ENCODE assay signal across 15 cellular contexts in genomic region chr1:119160851-119161250, GRCh38. TPM values are rescaled to one million over a fixed set of nuclear protein-coding genes. Genes with fewer than 3 reads are reported as not detected.
DNase-seq lines count a peak whose midpoint lies in the region; ATAC-seq and TF ChIP-seq lines count a peak whose summit lies in the region.
"Had no signal": no experiment of that assay in that cellular context is flagged by ENCODE, and none has a peak within 500 bp of the region (broad histone marks: within the 10 kb centered on the region; RNA-seq: fewer than 3 reads in every experiment).

No MANE protein-coding gene starts in this region.

- TF ChIP-seq CTCF in AG10803 (conservative IDR thresholded peaks at IDR 0.05; ENCODE audit: low read length) (no peak), osteoblast (IDR thresholded peaks at IDR 0.05; ENCODE audit: extremely low read depth, low read depth, low read length) (no peak), PC-9 (conservative IDR thresholded peaks at IDR 0.05) (no peak)

- POLR2A ChIA-PET in PC-9 (lab: Charles Lee; ENCODE audit: unreplicated experiment): no interaction called here

- H3K4me1 Mint-ChIP-seq in stimulated activated memory B cell treated with anti-CD40 and anti-IgM and Interleukin-4, amounts not matched to agents 10 μg/mL and 1 μg/mL and 100 μg/mL, for 72 hours: peaks cover 8% of the 10 kb centered on the region

- H3K4me1 ChIP-seq in osteoblast (ENCODE audit: insufficient read depth, low read length): peaks cover 16% of the 10 kb centered on the region
- no peaks in the 10 kb centered on the region for H3K4me1 ChIP-seq in PC-9 (replicated peaks; ENCODE audit: insufficient read depth)
- H3K4me1 ChIP-seq: transverse colon had no signal

- no peak for ATAC-seq in stimulated activated memory B cell treated with anti-CD40 and anti-IgM and Interleukin-4, amounts not matched to agents 10 μg/mL and 1 μg/mL and 100 μg/mL, for 72 hours

- BruUV-seq in PC-9 (replicated peaks; lab: Mats Ljungman, UMichigan): no TSS peak

- H3K9me3 ChIP-seq in osteoblast (ENCODE audit: low read depth, low read length) (no peaks in the 10 kb centered on the region), PC-9 (ENCODE audit: insufficient read depth, low read depth) (no peaks in the 10 kb centered on the region)
- H3K9me3 ChIP-seq: SK-N-SH, transverse colon had no signal

- H3K27ac ChIP-seq in osteoblast (ENCODE audit: low read depth, low read length): peak overlapping the region; percentile 46
- no peak overlapping the region for H3K27ac ChIP-seq in PC-9
- H3K27ac ChIP-seq: BLaER1 treated with 17β-estradiol and CSF1 and Interleukin-3, amounts not matched to agents 10 nM and 100 nM had no signal

- no peaks in the 10 kb centered on the region for H3K27me3 Mint-ChIP-seq in stimulated activated memory B cell treated with anti-CD40 and anti-IgM and Interleukin-4, amounts not matched to agents 10 μg/mL and 1 μg/mL and 100 μg/mL, for 72 hours

- H3F3A ChIP-seq in PC-9 (ENCODE audit: insufficient read depth, low read depth): no peaks in the 10 kb centered on the region

- H3K79me2 ChIP-seq in osteoblast (ENCODE audit: insufficient read depth, low read length): no peaks in the 10 kb centered on the region
- no peaks in the 10 kb centered on the region for H3K79me2 ChIP-seq in PC-9 (ENCODE audit: low read depth)

- H2AFZ ChIP-seq in osteoblast (ENCODE audit: low read length) (no peak overlapping the region), PC-9 (no peak overlapping the region)

- no peak overlapping the region for H3K4me3 ChIP-seq in AG10803 (ENCODE audit: low read length)
- H3K4me3 ChIP-seq in osteoblast (ENCODE audit: insufficient read depth, low read length): no peak overlapping the region
- no peak overlapping the region for H3K4me3 ChIP-seq in PC-9
- H3K4me3 ChIP-seq: BLaER1 treated with 17β-estradiol and CSF1 and Interleukin-3, amounts not matched to agents 10 nM and 100 nM; transverse colon had no signal

- H3K9me2 ChIP-seq in PC-9 (ENCODE audit: insufficient read depth): no peaks in the 10 kb centered on the region
- H3K9me2 ChIP-seq: SK-N-SH had no signal

- H3K27me3 ChIP-seq in osteoblast (ENCODE audit: insufficient read depth, low read length) (no peaks in the 10 kb centered on the region), PC-9 (ENCODE audit: insufficient read depth, low read depth) (no peaks in the 10 kb centered on the region)
- H3K27me3 ChIP-seq: BLaER1 treated with 17β-estradiol and CSF1 and Interleukin-3, amounts not matched to agents 10 nM and 100 nM; transverse colon had no signal

- CTCF ChIA-PET in PC-9 (lab: Charles Lee): no interaction called here

- H3K4me2 ChIP-seq in osteoblast (ENCODE audit: insufficient read depth, low read length) (peak overlapping the region; percentile 27), PC-9 (no peak overlapping the region)
- H3K4me2 ChIP-seq: BLaER1 treated with 17β-estradiol and CSF1 and Interleukin-3, amounts not matched to agents 10 nM and 100 nM; SK-N-SH had no signal

- no peaks in the 10 kb centered on the region for H3K36me3 ChIP-seq in osteoblast (ENCODE audit: insufficient read depth, low read length)
- peaks cover 26% of the 10 kb centered on the region for H3K36me3 ChIP-seq in PC-9 (ENCODE audit: low read depth)

- H3K27ac Mint-ChIP-seq in stimulated activated memory B cell treated with anti-CD40 and anti-IgM and Interleukin-4, amounts not matched to agents 10 μg/mL and 1 μg/mL and 100 μg/mL, for 72 hours: no peak overlapping the region

- H3K9me3 Mint-ChIP-seq in stimulated activated memory B cell treated with anti-CD40 and anti-IgM and Interleukin-4, amounts not matched to agents 10 μg/mL and 1 μg/mL and 100 μg/mL, for 72 hours: peaks cover 2% of the 10 kb centered on the region

- intact Hi-C loops in PC-9 (cut with micrococcal nuclease; ENCODE audit: unreplicated experiment): no loop called here

- H4K20me1 ChIP-seq in osteoblast (ENCODE audit: insufficient read depth, low read length) (no peaks in the 10 kb centered on the region), PC-9 (ENCODE audit: insufficient read depth) (no peaks in the 10 kb centered on the region)
- H4K20me1 ChIP-seq: BLaER1 treated with 17β-estradiol and CSF1 and Interleukin-3, amounts not matched to agents 10 nM and 100 nM had no signal

- H3K4me3 Mint-ChIP-seq in stimulated activated memory B cell treated with anti-CD40 and anti-IgM and Interleukin-4, amounts not matched to agents 10 μg/mL and 1 μg/mL and 100 μg/mL, for 72 hours: no peak overlapping the region

- peaks cover 88% of the 10 kb centered on the region for H3K36me3 Mint-ChIP-seq in stimulated activated memory B cell treated with anti-CD40 and anti-IgM and Interleukin-4, amounts not matched to agents 10 μg/mL and 1 μg/mL and 100 μg/mL, for 72 hours

- peak; percentile 98 for DNase-seq in AG10803 (ENCODE audit: low read depth)
- DNase-seq in amniotic epithelial cell (ENCODE audit: low read depth): peak; percentile 72
- DNase-seq in fibroblast of the conjunctiva (ENCODE audit: low read depth): peak; percentile 76
- peak; percentile 90 for DNase-seq in osteoblast (ENCODE audit: insufficient read length, low spot score, missing footprints)
- DNase-seq in NCI-H2196 (lab: John Stamatoyannopoulos, UW; ENCODE audit: unreplicated experiment): no peak
- no peak for DNase-seq in PC-9
- no peak for DNase-seq in NCI-H2107 treated with DMSO at 0.1 percent for 48 hours (lab: John Stamatoyannopoulos, UW; ENCODE audit: unreplicated experiment)
- DNase-seq: caudate nucleus; NCI-H1092 treated with DMSO at 0.1 percent for 48 hours; occipital lobe; SK-N-SH; stimulated activated CD8-positive, alpha-beta memory T cell treated with anti-CD3 and anti-CD28 coated beads, Interleukin-4, amount 100 ng/mL, for 48 hours; transverse colon had no signal

RNA-seq across cellular contexts. Expression of gene WARS2, which starts 20.4 kb away (rescaled TPM):
- total RNA-seq in osteoblast: 23.9 and 24.5 TPM in 2 replicates
- 17.6 and 24.2 TPM in 2 replicates for total RNA-seq in PC-9 (2021)

Comparison
In these comparisons a context has a peak if more than half of its experiments do, and no peak if none do; other contexts are left out.
1. DNase-seq: peak in AG10803 (single experiment), amniotic epithelial cell (single experiment), fibroblast of the conjunctiva (single experiment) and osteoblast (single experiment); none in NCI-H2196 (single experiment), PC-9 (0 of 2) and NCI-H2107 treated with DMSO at 0.1 percent for 48 hours (single experiment).